Comparison of ENCODE assay signal across 1 cellular context in the genomic region with DNA sequence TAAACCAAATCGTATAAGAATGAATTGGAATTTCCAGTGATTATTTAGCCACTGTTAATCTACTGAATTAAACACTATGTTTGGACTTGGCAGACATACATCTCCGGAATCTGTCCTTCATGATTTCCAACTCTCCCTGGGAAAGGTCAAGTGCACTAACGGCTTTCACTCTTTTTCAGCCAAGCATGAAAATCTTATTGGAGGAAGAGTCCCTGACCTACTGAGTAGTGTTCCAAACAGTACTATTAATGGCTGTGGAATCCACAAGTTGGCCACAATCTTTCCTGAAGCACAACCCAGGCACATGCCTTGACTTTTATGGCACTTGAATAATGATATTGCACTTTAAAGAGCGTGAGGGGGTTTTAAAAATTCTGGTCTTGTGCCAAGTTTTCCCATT.
TF ChIP-seq lines count a peak whose summit lies in the region.

No MANE protein-coding gene starts in this region.

TF ChIP-seq in K562, 482 proteins besides CTCF, POLR2A, EP300 and RAD21:
- TF ChIP-seq, protein P1, sequence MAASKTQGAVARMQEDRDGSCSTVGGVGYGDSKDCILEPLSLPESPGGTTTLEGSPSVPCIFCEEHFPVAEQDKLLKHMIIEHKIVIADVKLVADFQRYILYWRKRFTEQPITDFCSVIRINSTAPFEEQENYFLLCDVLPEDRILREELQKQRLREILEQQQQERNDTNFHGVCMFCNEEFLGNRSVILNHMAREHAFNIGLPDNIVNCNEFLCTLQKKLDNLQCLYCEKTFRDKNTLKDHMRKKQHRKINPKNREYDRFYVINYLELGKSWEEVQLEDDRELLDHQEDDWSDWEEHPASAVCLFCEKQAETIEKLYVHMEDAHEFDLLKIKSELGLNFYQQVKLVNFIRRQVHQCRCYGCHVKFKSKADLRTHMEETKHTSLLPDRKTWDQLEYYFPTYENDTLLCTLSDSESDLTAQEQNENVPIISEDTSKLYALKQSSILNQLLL (CRISPR knock-in tag; IDR thresholded peaks at IDR 0.05; ENCODE audit: borderline replicate concordance), result no peak
- TF ChIP-seq, protein P2, sequence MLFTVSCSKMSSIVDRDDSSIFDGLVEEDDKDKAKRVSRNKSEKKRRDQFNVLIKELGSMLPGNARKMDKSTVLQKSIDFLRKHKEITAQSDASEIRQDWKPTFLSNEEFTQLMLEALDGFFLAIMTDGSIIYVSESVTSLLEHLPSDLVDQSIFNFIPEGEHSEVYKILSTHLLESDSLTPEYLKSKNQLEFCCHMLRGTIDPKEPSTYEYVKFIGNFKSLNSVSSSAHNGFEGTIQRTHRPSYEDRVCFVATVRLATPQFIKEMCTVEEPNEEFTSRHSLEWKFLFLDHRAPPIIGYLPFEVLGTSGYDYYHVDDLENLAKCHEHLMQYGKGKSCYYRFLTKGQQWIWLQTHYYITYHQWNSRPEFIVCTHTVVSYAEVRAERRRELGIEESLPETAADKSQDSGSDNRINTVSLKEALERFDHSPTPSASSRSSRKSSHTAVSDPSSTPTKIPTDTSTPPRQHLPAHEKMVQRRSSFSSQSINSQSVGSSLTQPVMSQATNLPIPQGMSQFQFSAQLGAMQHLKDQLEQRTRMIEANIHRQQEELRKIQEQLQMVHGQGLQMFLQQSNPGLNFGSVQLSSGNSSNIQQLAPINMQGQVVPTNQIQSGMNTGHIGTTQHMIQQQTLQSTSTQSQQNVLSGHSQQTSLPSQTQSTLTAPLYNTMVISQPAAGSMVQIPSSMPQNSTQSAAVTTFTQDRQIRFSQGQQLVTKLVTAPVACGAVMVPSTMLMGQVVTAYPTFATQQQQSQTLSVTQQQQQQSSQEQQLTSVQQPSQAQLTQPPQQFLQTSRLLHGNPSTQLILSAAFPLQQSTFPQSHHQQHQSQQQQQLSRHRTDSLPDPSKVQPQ (CRISPR knock-in tag; IDR thresholded peaks at IDR 0.05; ENCODE audit: borderline replicate concordance), result no peak
- peak; percentile 42; the same call in 1 of the 2 replicates for TF ChIP-seq NFIC (IDR thresholded peaks at IDR 0.05)
- no peak for TF ChIP-seq RFX5 (IDR thresholded peaks at IDR 0.05; ENCODE audit: low read depth, low read length)
- TF ChIP-seq, protein P3, sequence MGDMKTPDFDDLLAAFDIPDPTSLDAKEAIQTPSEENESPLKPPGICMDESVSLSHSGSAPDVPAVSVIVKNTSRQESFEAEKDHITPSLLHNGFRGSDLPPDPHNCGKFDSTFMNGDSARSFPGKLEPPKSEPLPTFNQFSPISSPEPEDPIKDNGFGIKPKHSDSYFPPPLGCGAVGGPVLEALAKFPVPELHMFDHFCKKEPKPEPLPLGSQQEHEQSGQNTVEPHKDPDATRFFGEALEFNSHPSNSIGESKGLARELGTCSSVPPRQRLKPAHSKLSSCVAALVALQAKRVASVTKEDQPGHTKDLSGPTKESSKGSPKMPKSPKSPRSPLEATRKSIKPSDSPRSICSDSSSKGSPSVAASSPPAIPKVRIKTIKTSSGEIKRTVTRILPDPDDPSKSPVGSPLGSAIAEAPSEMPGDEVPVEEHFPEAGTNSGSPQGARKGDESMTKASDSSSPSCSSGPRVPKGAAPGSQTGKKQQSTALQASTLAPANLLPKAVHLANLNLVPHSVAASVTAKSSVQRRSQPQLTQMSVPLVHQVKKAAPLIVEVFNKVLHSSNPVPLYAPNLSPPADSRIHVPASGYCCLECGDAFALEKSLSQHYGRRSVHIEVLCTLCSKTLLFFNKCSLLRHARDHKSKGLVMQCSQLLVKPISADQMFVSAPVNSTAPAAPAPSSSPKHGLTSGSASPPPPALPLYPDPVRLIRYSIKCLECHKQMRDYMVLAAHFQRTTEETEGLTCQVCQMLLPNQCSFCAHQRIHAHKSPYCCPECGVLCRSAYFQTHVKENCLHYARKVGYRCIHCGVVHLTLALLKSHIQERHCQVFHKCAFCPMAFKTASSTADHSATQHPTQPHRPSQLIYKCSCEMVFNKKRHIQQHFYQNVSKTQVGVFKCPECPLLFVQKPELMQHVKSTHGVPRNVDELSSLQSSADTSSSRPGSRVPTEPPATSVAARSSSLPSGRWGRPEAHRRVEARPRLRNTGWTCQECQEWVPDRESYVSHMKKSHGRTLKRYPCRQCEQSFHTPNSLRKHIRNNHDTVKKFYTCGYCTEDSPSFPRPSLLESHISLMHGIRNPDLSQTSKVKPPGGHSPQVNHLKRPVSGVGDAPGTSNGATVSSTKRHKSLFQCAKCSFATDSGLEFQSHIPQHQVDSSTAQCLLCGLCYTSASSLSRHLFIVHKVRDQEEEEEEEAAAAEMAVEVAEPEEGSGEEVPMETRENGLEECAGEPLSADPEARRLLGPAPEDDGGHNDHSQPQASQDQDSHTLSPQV (IDR thresholded peaks at IDR 0.05), result no peak
